22 cellular contexts compared by ENCODE assay signal in the genomic region with DNA sequence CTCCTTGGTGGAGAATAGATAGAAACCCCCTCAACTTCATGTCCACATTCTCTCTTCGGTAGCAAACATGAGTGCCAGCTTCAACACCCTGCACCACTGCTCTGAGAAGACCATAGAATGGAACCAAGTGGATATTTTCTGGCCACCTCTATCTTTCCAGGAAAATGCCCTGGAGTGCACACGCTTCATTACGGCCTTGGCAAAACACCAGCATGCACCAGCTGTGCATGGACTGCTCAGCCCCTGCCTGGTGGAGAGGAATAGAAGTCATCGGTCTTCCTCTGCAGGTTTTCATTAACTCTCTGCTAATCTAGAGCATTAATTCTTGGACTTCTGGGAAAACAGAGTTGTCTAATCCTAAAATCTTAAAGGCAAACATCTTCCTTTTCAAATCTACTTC.
DNase-seq lines count a peak whose midpoint lies in the region; ATAC-seq and TF ChIP-seq lines count a peak whose summit lies in the region.
"Had no signal": no experiment of that assay in that cellular context is flagged by ENCODE, and none has a peak within 500 bp of the region (broad histone marks: within the 10 kb centered on the region; RNA-seq: fewer than 3 reads in every experiment).

No MANE protein-coding gene starts in this region.

- intact Hi-C loops in A673 (cut with micrococcal nuclease; ENCODE audit: unreplicated experiment): no loop called here
- intact Hi-C loops in activated CD4-positive, alpha-beta T cell treated with anti-CD3 and anti-CD28 coated beads, Interleukin-2, amount 10 ng/mL, durations not matched to agents 24 days and 14 days (cut with micrococcal nuclease): no loop called here

- DNase-seq in A673 (ENCODE audit: low spot score) (peak; percentile 16), H4 (ENCODE audit: low spot score) (peak; percentile 10), NCI-H774 (lab: John Stamatoyannopoulos, UW) (peak; percentile 12), fibroblast of peridontal ligament (ENCODE audit: extremely low read depth) (peak; percentile 8), HUDEP-2 (lab: John Stamatoyannopoulos, UW; ENCODE audit: unreplicated experiment in 76 of 76) (no peak), foreskin keratinocyte (no peak), kidney tubule cell (ENCODE audit: low spot score) (no peak)
- no peak for DNase-seq in activated CD4-positive, alpha-beta T cell treated with anti-CD3 and anti-CD28 coated beads, Interleukin-2, amount 10 ng/mL, durations not matched to agents 24 days and 14 days
- DNase-seq: activated CD8-positive, alpha-beta T cell treated with anti-CD3 and anti-CD28 coated beads for 36 hours; activated naive CD4-positive, alpha-beta T cell treated with anti-CD3 and anti-CD28 coated beads, Interleukin-2, amount 50 U/mL, for 16 hours; activated T-cell treated with anti-CD3 and anti-CD28 coated beads, Interleukin-2, amount 50 U/mL, for 4 hours; CD8-positive, alpha-beta memory T cell; dermis blood vessel endothelial cell; left ventricle myocardium superior; NCI-H1417 treated with DMSO at 0.1 percent for 48 hours; NCI-H345; occipital lobe; Right ventricle myocardium superior; stimulated activated CD4-positive, alpha-beta T cell treated with anti-CD3 and anti-CD28 coated beads, Interleukin-2, amount 100 ng/mL, for 24 hours; T-helper 2 cell had no signal

- POLR2A ChIA-PET in A673 (lab: Charles Lee; ENCODE audit: low non-redundant PET): no interaction called here

- no peaks in the 10 kb centered on the region for H3K36me3 Mint-ChIP-seq in activated CD4-positive, alpha-beta T cell treated with anti-CD3 and anti-CD28 coated beads, Interleukin-2, amount 10 ng/mL, durations not matched to agents 24 days and 14 days (ENCODE audit: low read depth)
- H3K36me3 Mint-ChIP-seq: CD8-positive, alpha-beta memory T cell; WTC11 had no signal

- TF ChIP-seq CTCF in A673 (conservative IDR thresholded peaks at IDR 0.05; ENCODE audit: low read depth, low read length) (no peak), foreskin keratinocyte (conservative IDR thresholded peaks at IDR 0.05) (no peak)

- no peaks in the 10 kb centered on the region for H3K4me1 Mint-ChIP-seq in activated CD4-positive, alpha-beta T cell treated with anti-CD3 and anti-CD28 coated beads, Interleukin-2, amount 10 ng/mL, durations not matched to agents 24 days and 14 days
- H3K4me1 Mint-ChIP-seq: CD8-positive, alpha-beta memory T cell had no signal

- H3K27me3 Mint-ChIP-seq in activated CD4-positive, alpha-beta T cell treated with anti-CD3 and anti-CD28 coated beads, Interleukin-2, amount 10 ng/mL, durations not matched to agents 24 days and 14 days: peaks cover 7% of the 10 kb centered on the region

- H3K9me3 Mint-ChIP-seq in activated CD4-positive, alpha-beta T cell treated with anti-CD3 and anti-CD28 coated beads, Interleukin-2, amount 10 ng/mL, durations not matched to agents 24 days and 14 days: no peaks in the 10 kb centered on the region
- H3K9me3 Mint-ChIP-seq: activated CD8-positive, alpha-beta T cell treated with anti-CD3 and anti-CD28 coated beads for 36 hours; activated T-cell treated with anti-CD3 and anti-CD28 coated beads, Interleukin-2, amount 50 U/mL, for 4 hours; CD8-positive, alpha-beta memory T cell; WTC11 had no signal

- H3K27ac Mint-ChIP-seq in activated CD4-positive, alpha-beta T cell treated with anti-CD3 and anti-CD28 coated beads, Interleukin-2, amount 10 ng/mL, durations not matched to agents 24 days and 14 days: no peak overlapping the region
- H3K27ac Mint-ChIP-seq: activated CD8-positive, alpha-beta T cell treated with anti-CD3 and anti-CD28 coated beads for 36 hours; CD8-positive, alpha-beta memory T cell; WTC11 had no signal

- no peaks in the 10 kb centered on the region for H3K36me3 ChIP-seq in A673 (ENCODE audit: insufficient read depth, low read length, poor library complexity, severe bottlenecking)

- BruUV-seq in A673 (replicated peaks; lab: Mats Ljungman, UMichigan): no TSS peak

- H3K4me3 ChIP-seq in A673 (ENCODE audit: low read depth, low read length, poor library complexity, severe bottlenecking): no peak overlapping the region

- H3K27me3 ChIP-seq in A673 (replicated peaks; ENCODE audit: insufficient read depth, low read depth, low read length, poor library complexity) (no peaks in the 10 kb centered on the region), foreskin keratinocyte (no peaks in the 10 kb centered on the region)

- no peak overlapping the region for H3K4me3 Mint-ChIP-seq in activated CD4-positive, alpha-beta T cell treated with anti-CD3 and anti-CD28 coated beads, Interleukin-2, amount 10 ng/mL, durations not matched to agents 24 days and 14 days
- H3K4me3 Mint-ChIP-seq: activated CD8-positive, alpha-beta T cell treated with anti-CD3 and anti-CD28 coated beads for 36 hours; activated T-cell treated with anti-CD3 and anti-CD28 coated beads, Interleukin-2, amount 50 U/mL, for 4 hours; CD8-positive, alpha-beta memory T cell; WTC11 had no signal

- no peak for ATAC-seq in foreskin keratinocyte
- ATAC-seq: activated CD8-positive, alpha-beta T cell treated with anti-CD3 and anti-CD28 coated beads for 36 hours; activated T-cell treated with anti-CD3 and anti-CD28 coated beads, Interleukin-2, amount 50 U/mL, for 4 hours; HCT116; left ventricle myocardium superior; WTC11 had no signal

- CTCF ChIA-PET in A673 (lab: Charles Lee): no interaction called here

- H3K4me1 ChIP-seq in A673 (ENCODE audit: insufficient read depth, low read length, poor library complexity, severe bottlenecking) (peaks cover 13% of the 10 kb centered on the region), foreskin keratinocyte (no peaks in the 10 kb centered on the region)

- H3K27ac ChIP-seq in A673 (ENCODE audit: low read depth, low read length, poor library complexity, severe bottlenecking): no peak overlapping the region
- no peak overlapping the region for H3K27ac ChIP-seq in foreskin keratinocyte

- no peaks in the 10 kb centered on the region for H3K9me3 ChIP-seq in A673 (ENCODE audit: low read depth, low read length, poor library complexity, severe bottlenecking)

Comparison
In these comparisons a context has a peak if more than half of its experiments do, and no peak if none do; other contexts are left out.
1. DNase-seq: peak in A673 (single experiment), H4 (single experiment), NCI-H774 (single experiment) and fibroblast of peridontal ligament (single experiment); none in HUDEP-2 (0 of 76), foreskin keratinocyte (0 of 2), kidney tubule cell (single experiment) and activated CD4-positive, alpha-beta T cell treated with anti-CD3 and anti-CD28 coated beads, Interleukin-2, amount 10 ng/mL, durations not matched to agents 24 days and 14 days (single experiment).